In the genomic region with DNA sequence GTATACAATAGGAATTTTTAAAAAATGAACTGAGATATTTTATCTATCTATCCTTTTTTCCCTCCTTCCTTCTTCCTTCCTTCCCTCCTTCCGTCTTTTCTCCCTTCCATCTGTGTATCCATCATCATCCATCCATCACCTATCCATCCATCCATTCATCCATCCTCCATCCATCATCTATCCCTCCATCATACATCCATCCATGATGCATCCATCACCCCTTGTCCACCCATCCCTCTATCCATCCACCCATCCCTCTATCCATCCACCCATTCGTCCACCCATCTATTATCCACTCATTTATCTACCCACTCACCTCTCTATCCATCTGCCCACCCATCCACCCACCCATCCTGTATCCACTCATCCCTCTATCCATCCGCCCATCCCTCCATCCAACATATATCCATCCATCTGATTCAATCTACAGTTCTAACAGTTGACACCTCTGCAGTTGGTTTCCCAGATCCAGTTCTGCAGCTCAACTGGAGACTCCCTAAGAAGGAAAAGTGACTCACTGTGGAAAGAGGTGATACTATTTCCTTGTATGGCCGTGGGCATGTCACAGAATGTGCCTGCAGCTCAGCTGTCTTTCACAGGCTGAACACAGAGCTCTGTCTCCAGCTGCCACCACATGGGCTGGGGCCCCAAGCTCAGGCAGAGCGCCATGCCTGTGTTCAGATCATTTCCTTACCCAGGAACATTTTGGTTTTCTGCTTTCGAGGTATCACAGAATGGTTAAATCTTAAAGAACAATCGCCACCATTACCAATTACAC, we compare ENCODE assay signal across 13 cellular contexts.
DNase-seq lines count a peak whose midpoint lies in the region; ATAC-seq and TF ChIP-seq lines count a peak whose summit lies in the region.
"Had no signal": no experiment of that assay in that cellular context is flagged by ENCODE, and none has a peak within 500 bp of the region (broad histone marks: within the 10 kb centered on the region; RNA-seq: fewer than 3 reads in every experiment).

No MANE protein-coding gene starts in this region.

- peak overlapping the region in 9 of 11 experiments; percentile 75 to 95 (median 93); a peak in 17 of 22 replicates for H3K27ac ChIP-seq in BLaER1 treated with 17β-estradiol and CSF1 and Interleukin-3, amounts not matched to agents 10 nM and 100 nM
- H3K27ac ChIP-seq in GM23338 (ENCODE audit: low read depth), result no peak overlapping the region
- H3K27ac ChIP-seq: KMS-11 had no signal

- ATAC-seq in effector memory CD8-positive, alpha-beta T cell (replicated peaks), result no peak
- no peak for ATAC-seq in natural killer cell treated with Interleukin-12 subunit alpha and Interleukin-12 subunit beta and Interleukin-15 and Interleukin-18, amount 100 ng/mL, for 72 hours
- no peak for ATAC-seq in GM23338
- ATAC-seq in GM18907 (IDR thresholded peaks at IDR 0.05; ENCODE audit: unreplicated experiment), result no peak

- no peaks in the 10 kb centered on the region for H3F3A ChIP-seq in GM23338 (replicated peaks; ENCODE audit: low read depth)

- H3K36me3 Mint-ChIP-seq in effector memory CD8-positive, alpha-beta T cell (ENCODE audit: insufficient read depth), result peaks cover 18% of the 10 kb centered on the region
- no peaks in the 10 kb centered on the region for H3K36me3 Mint-ChIP-seq in natural killer cell treated with Interleukin-12 subunit alpha and Interleukin-12 subunit beta and Interleukin-15 and Interleukin-18, amount 100 ng/mL, for 72 hours
- H3K36me3 Mint-ChIP-seq in GM23338 (ENCODE audit: low read depth), result no peaks in the 10 kb centered on the region

- H3K9me3 Mint-ChIP-seq in effector memory CD8-positive, alpha-beta T cell, result no peaks in the 10 kb centered on the region
- H3K9me3 Mint-ChIP-seq in natural killer cell treated with Interleukin-12 subunit alpha and Interleukin-12 subunit beta and Interleukin-15 and Interleukin-18, amount 100 ng/mL, for 72 hours, result no peaks in the 10 kb centered on the region
- no peaks in the 10 kb centered on the region; the same call in 2 of the 3 replicates for H3K9me3 Mint-ChIP-seq in GM23338

- H3K27me3 Mint-ChIP-seq in effector memory CD8-positive, alpha-beta T cell, result no peaks in the 10 kb centered on the region
- H3K27me3 Mint-ChIP-seq in natural killer cell treated with Interleukin-12 subunit alpha and Interleukin-12 subunit beta and Interleukin-15 and Interleukin-18, amount 100 ng/mL, for 72 hours, result no peaks in the 10 kb centered on the region
- peaks cover 4% of the 10 kb centered on the region for H3K27me3 Mint-ChIP-seq in GM23338 (ENCODE audit: insufficient read depth, low read depth, poor library complexity)

- H3K9me3 ChIP-seq in BLaER1 treated with 17β-estradiol and CSF1 and Interleukin-3, amounts not matched to agents 10 nM and 100 nM (replicated peaks in 1 of 11), result no peaks in the 10 kb centered on the region
- H3K9me3 ChIP-seq: Caco-2, HAP-1 had no signal

- H3K4me1 Mint-ChIP-seq in effector memory CD8-positive, alpha-beta T cell (ENCODE audit: low read depth in 2 of 2), result peaks cover 46 to 61% of the 10 kb centered on the region in 2 donors
- H3K4me1 Mint-ChIP-seq in natural killer cell treated with Interleukin-12 subunit alpha and Interleukin-12 subunit beta and Interleukin-15 and Interleukin-18, amount 100 ng/mL, for 72 hours (ENCODE audit: low read depth in 2 of 2), result peaks cover 53 to 75% of the 10 kb centered on the region in 2 donors
- H3K4me1 Mint-ChIP-seq in GM23338, result no peaks in the 10 kb centered on the region; the same call in 1 of the 3 replicates

- DNase-seq in EH (ENCODE audit: low read depth) (peak; percentile 79), iPS-NIHi7 (ENCODE audit: extremely low spot score) (no peak), GM23338 (ENCODE audit: low spot score) (no peak)
- DNase-seq in effector memory CD8-positive, alpha-beta T cell, result no peak
- no peak for DNase-seq in natural killer cell treated with Interleukin-12 subunit alpha and Interleukin-12 subunit beta and Interleukin-15 and Interleukin-18, amount 100 ng/mL, for 72 hours (ENCODE audit: low spot score)
- DNase-seq: activated CD4-positive, CD25-positive, alpha-beta regulatory T cell treated with anti-CD3 and anti-CD28 coated beads, Interleukin-2, amount 50 U/mL, for 72 hours; activated naive CD4-positive, alpha-beta T cell treated with anti-CD3 and anti-CD28 coated beads, Interleukin-2, amount 50 U/mL, for 16 hours had no signal

- H3K36me3 ChIP-seq in BLaER1 treated with 17β-estradiol and CSF1 and Interleukin-3, amounts not matched to agents 10 nM and 100 nM, result peaks cover 0 to 23% (median 5%) of the 10 kb centered on the region in 11 experiments; a peak in 6 of 22 replicates
- no peaks in the 10 kb centered on the region for H3K36me3 ChIP-seq in GM23338 (ENCODE audit: insufficient read depth)
- H3K36me3 ChIP-seq: HAP-1 had no signal

- no peaks in the 10 kb centered on the region for H3K27me3 ChIP-seq in BLaER1 treated with 17β-estradiol and CSF1 and Interleukin-3, amounts not matched to agents 10 nM and 100 nM
- no peaks in the 10 kb centered on the region for H3K27me3 ChIP-seq in GM23338 (ENCODE audit: insufficient read depth)

- TF ChIP-seq CTCF in GM23338 (conservative IDR thresholded peaks at IDR 0.05; ENCODE audit: low read depth in 2 of 2), result no peak

- H3K4me1 ChIP-seq in BLaER1 treated with 17β-estradiol and CSF1 and Interleukin-3, amounts not matched to agents 10 nM and 100 nM, result peaks cover 59 to 96% (median 76%) of the 10 kb centered on the region in 10 experiments
- H3K4me1 ChIP-seq in GM23338 (ENCODE audit: insufficient read depth), result no peaks in the 10 kb centered on the region
- H3K4me1 ChIP-seq: Caco-2, HAP-1 had no signal

- H3K4me3 ChIP-seq in BLaER1 treated with 17β-estradiol and CSF1 and Interleukin-3, amounts not matched to agents 10 nM and 100 nM, result peak overlapping the region in 1 of 10 experiments; percentile 57; a peak in 1 of 20 replicates
- no peak overlapping the region for H3K4me3 ChIP-seq in GM23338
- H3K4me3 ChIP-seq: HAP-1, lung had no signal

- H3K4me2 ChIP-seq in BLaER1 treated with 17β-estradiol and CSF1 and Interleukin-3, amounts not matched to agents 10 nM and 100 nM, result peak overlapping the region; percentile 78 to 96 (median 90); a peak in 21 of 22 replicates
- H3K4me2 ChIP-seq in GM23338, result no peak overlapping the region
- H3K4me2 ChIP-seq: KMS-11 had no signal

- H3K9me2 ChIP-seq in GM23338 (ENCODE audit: insufficient read depth), result no peaks in the 10 kb centered on the region

- no peaks in the 10 kb centered on the region for H4K20me1 ChIP-seq in BLaER1 treated with 17β-estradiol and CSF1 and Interleukin-3, amounts not matched to agents 10 nM and 100 nM
- H4K20me1 ChIP-seq in GM23338 (replicated peaks; ENCODE audit: insufficient read depth), result peaks cover 8% of the 10 kb centered on the region; the same call in 1 of the 2 replicates

- peak overlapping the region in 7 of 11 experiments; percentile 11 to 82 (median 78); a peak in 7 of 22 replicates for H3K9ac ChIP-seq in BLaER1 treated with 17β-estradiol and CSF1 and Interleukin-3, amounts not matched to agents 10 nM and 100 nM
- H3K9ac ChIP-seq: KMS-11 had no signal

- no peaks in the 10 kb centered on the region; the same call in 1 of the 2 replicates for H3K79me2 ChIP-seq in GM23338 (replicated peaks; ENCODE audit: insufficient read depth)

- no peak overlapping the region for H2AFZ ChIP-seq in GM23338

- peak overlapping the region in 1 of 2 donors; percentile 78 for H3K4me3 Mint-ChIP-seq in effector memory CD8-positive, alpha-beta T cell
- H3K4me3 Mint-ChIP-seq in natural killer cell treated with Interleukin-12 subunit alpha and Interleukin-12 subunit beta and Interleukin-15 and Interleukin-18, amount 100 ng/mL, for 72 hours, result peak overlapping the region; percentile 79
- H3K4me3 Mint-ChIP-seq in GM23338, result no peak overlapping the region

- peak overlapping the region; percentile 24 to 39 for H3K27ac Mint-ChIP-seq in effector memory CD8-positive, alpha-beta T cell
- H3K27ac Mint-ChIP-seq in natural killer cell treated with Interleukin-12 subunit alpha and Interleukin-12 subunit beta and Interleukin-15 and Interleukin-18, amount 100 ng/mL, for 72 hours, result peak overlapping the region; percentile 71 to 72
- no peak overlapping the region for H3K27ac Mint-ChIP-seq in GM23338

TF ChIP-seq in GM23338, 12 proteins besides CTCF, POLR2A, EP300 and RAD21 (continues in another document):
- TF ChIP-seq EZH2phosphoT487 (IDR thresholded peaks at IDR 0.05; ENCODE audit: unreplicated experiment) (no peak), EZH2 (IDR thresholded peaks at IDR 0.05; ENCODE audit: low read depth, unreplicated experiment) (no peak), POLR2AphosphoS5 (IDR thresholded peaks at IDR 0.05; ENCODE audit: low read depth) (no peak), ZNF331 (CRISPR knock-in tag; IDR thresholded peaks at IDR 0.05; ENCODE audit: low read depth) (no peak), ZNF114 (CRISPR knock-in tag; IDR thresholded peaks at IDR 0.05) (no peak), CREB1 (CRISPR knock-in tag; IDR thresholded peaks at IDR 0.05; ENCODE audit: low read depth) (no peak), JUNB (IDR thresholded peaks at IDR 0.05; ENCODE audit: unreplicated experiment) (no peak), STAT1 (IDR thresholded peaks at IDR 0.05; ENCODE audit: unreplicated experiment) (no peak), NANOG (IDR thresholded peaks at IDR 0.05; ENCODE audit: borderline replicate concordance) (no peak)
- TF ChIP-seq, protein P1, sequence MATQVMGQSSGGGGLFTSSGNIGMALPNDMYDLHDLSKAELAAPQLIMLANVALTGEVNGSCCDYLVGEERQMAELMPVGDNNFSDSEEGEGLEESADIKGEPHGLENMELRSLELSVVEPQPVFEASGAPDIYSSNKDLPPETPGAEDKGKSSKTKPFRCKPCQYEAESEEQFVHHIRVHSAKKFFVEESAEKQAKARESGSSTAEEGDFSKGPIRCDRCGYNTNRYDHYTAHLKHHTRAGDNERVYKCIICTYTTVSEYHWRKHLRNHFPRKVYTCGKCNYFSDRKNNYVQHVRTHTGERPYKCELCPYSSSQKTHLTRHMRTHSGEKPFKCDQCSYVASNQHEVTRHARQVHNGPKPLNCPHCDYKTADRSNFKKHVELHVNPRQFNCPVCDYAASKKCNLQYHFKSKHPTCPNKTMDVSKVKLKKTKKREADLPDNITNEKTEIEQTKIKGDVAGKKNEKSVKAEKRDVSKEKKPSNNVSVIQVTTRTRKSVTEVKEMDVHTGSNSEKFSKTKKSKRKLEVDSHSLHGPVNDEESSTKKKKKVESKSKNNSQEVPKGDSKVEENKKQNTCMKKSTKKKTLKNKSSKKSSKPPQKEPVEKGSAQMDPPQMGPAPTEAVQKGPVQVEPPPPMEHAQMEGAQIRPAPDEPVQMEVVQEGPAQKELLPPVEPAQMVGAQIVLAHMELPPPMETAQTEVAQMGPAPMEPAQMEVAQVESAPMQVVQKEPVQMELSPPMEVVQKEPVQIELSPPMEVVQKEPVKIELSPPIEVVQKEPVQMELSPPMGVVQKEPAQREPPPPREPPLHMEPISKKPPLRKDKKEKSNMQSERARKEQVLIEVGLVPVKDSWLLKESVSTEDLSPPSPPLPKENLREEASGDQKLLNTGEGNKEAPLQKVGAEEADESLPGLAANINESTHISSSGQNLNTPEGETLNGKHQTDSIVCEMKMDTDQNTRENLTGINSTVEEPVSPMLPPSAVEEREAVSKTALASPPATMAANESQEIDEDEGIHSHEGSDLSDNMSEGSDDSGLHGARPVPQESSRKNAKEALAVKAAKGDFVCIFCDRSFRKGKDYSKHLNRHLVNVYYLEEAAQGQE (IDR thresholded peaks at IDR 0.05; ENCODE audit: unreplicated experiment), result no peak
